ENCODE assay signal across 17 cellular contexts in genomic region chr1:236800623-236801022, GRCh38. TPM values are rescaled to one million over a fixed set of nuclear protein-coding genes. Genes with fewer than 3 reads are reported as not detected.
DNase-seq lines count a peak whose midpoint lies in the region; ATAC-seq, FAIRE-seq and TF ChIP-seq lines count a peak whose summit lies in the region.
"Had no signal": no experiment of that assay in that cellular context is flagged by ENCODE, and none has a peak within 500 bp of the region (broad histone marks: within the 10 kb centered on the region; RNA-seq: fewer than 3 reads in every experiment).

No MANE protein-coding gene starts in this region.

- DNase-seq in activated CD8-positive, alpha-beta T cell treated with anti-CD3 and anti-CD28 coated beads for 36 hours: no peak
- no peak for DNase-seq in activated CD8-positive, alpha-beta T cell treated with anti-CD3 and anti-CD28 coated beads, Interleukin-2, amount 10 ng/mL, durations not matched to agents 7 days and 5 days
- DNase-seq in astrocyte (ENCODE audit: low read depth) (no peak), smooth muscle cell (lab: John Stamatoyannopoulos, UW; ENCODE audit: unreplicated experiment) (no peak), esophagus squamous epithelium (lab: John Stamatoyannopoulos, UW) (no peak), left cardiac atrium (no peak)
- DNase-seq: AML-193, DMS79, HFFc6, KBM-7, NCI-H1092 treated with DMSO at 0.1 percent for 48 hours, NCI-H1694 treated with DMSO at 0.1 percent for 48 hours, NCI-H345, NCI-H526 treated with DMSO at 0.1 percent for 48 hours had no signal

- H3K27me3 Mint-ChIP-seq in activated CD8-positive, alpha-beta T cell treated with anti-CD3 and anti-CD28 coated beads for 36 hours: no peaks in the 10 kb centered on the region
- no peaks in the 10 kb centered on the region for H3K27me3 Mint-ChIP-seq in activated CD8-positive, alpha-beta T cell treated with anti-CD3 and anti-CD28 coated beads, Interleukin-2, amount 10 ng/mL, durations not matched to agents 7 days and 5 days (ENCODE audit: low read depth)
- no peaks in the 10 kb centered on the region for H3K27me3 Mint-ChIP-seq in astrocyte (ENCODE audit: low read depth, unreplicated experiment)

- ATAC-seq in activated CD8-positive, alpha-beta T cell treated with anti-CD3 and anti-CD28 coated beads for 36 hours: no peak
- no peak for ATAC-seq in activated CD8-positive, alpha-beta T cell treated with anti-CD3 and anti-CD28 coated beads, Interleukin-2, amount 10 ng/mL, durations not matched to agents 7 days and 5 days
- no peak for ATAC-seq in left cardiac atrium

- H3K27me3 ChIP-seq in astrocyte (ENCODE audit: insufficient read depth, low read length) (no peaks in the 10 kb centered on the region), smooth muscle cell (ENCODE audit: low read depth) (no peaks in the 10 kb centered on the region), esophagus squamous epithelium (no peaks in the 10 kb centered on the region)

- POLR2A ChIA-PET in activated CD8-positive, alpha-beta T cell treated with anti-CD3 and anti-CD28 coated beads for 36 hours (lab: Charles Lee): interaction anchor here (0.6 kb wide), 1 partner anchor 742 kb away, joined by 3 read pairs; no protein-coding TSS in a partner anchor
- POLR2A ChIA-PET in activated CD8-positive, alpha-beta T cell treated with anti-CD3 and anti-CD28 coated beads, Interleukin-2, amount 10 ng/mL, durations not matched to agents 7 days and 5 days (lab: Charles Lee): no interaction called here
- POLR2A ChIA-PET in HEK293 (lab: Yijun Ruan, JAX): interaction anchor here (0.9 to 1.1 kb wide), 3 partner anchors 14 to 241 kb away, joined by 3 to 4 read pairs (median 3); partner anchors contain the start of genes HEATR1 and RYR2

- H3K36me3 Mint-ChIP-seq in activated CD8-positive, alpha-beta T cell treated with anti-CD3 and anti-CD28 coated beads for 36 hours (ENCODE audit: low read depth): peaks cover 56% of the 10 kb centered on the region
- H3K36me3 Mint-ChIP-seq in activated CD8-positive, alpha-beta T cell treated with anti-CD3 and anti-CD28 coated beads, Interleukin-2, amount 10 ng/mL, durations not matched to agents 7 days and 5 days (ENCODE audit: low read depth): peaks cover 39% of the 10 kb centered on the region
- H3K36me3 Mint-ChIP-seq in astrocyte (ENCODE audit: low read depth, unreplicated experiment): peaks cover 1% of the 10 kb centered on the region

- no peaks in the 10 kb centered on the region for H3K9me3 Mint-ChIP-seq in activated CD8-positive, alpha-beta T cell treated with anti-CD3 and anti-CD28 coated beads for 36 hours
- no peaks in the 10 kb centered on the region for H3K9me3 Mint-ChIP-seq in activated CD8-positive, alpha-beta T cell treated with anti-CD3 and anti-CD28 coated beads, Interleukin-2, amount 10 ng/mL, durations not matched to agents 7 days and 5 days (ENCODE audit: insufficient read depth)
- H3K9me3 Mint-ChIP-seq in astrocyte (ENCODE audit: unreplicated experiment): no peaks in the 10 kb centered on the region
- H3K9me3 Mint-ChIP-seq: HFFc6 had no signal

- H3K36me3 ChIP-seq in HEK293 (ENCODE audit: control insufficient read depth in 2 of 2, insufficient read depth in 1 of 2, low read length in 2 of 2) (peaks cover 11 to 20% of the 10 kb centered on the region in 2 experiments), astrocyte (ENCODE audit: insufficient read depth, low read length) (no peaks in the 10 kb centered on the region), smooth muscle cell (ENCODE audit: low read depth) (no peaks in the 10 kb centered on the region), esophagus squamous epithelium (peaks cover 0 to 19% (median 0%) of the 10 kb centered on the region in 3 donors)

- CTCF ChIA-PET in activated CD8-positive, alpha-beta T cell treated with anti-CD3 and anti-CD28 coated beads for 36 hours (lab: Charles Lee): interaction anchor here (1.8 to 2.1 kb wide), 2 partner anchors 9 to 41 kb away, joined by 7 read pairs; no protein-coding TSS in a partner anchor
- CTCF ChIA-PET in activated CD8-positive, alpha-beta T cell treated with anti-CD3 and anti-CD28 coated beads, Interleukin-2, amount 10 ng/mL, durations not matched to agents 7 days and 5 days (lab: Charles Lee): interaction anchor here (1.2 to 1.8 kb wide), 4 partner anchors 11 to 69 kb away, joined by 3 to 12 read pairs (median 6); no protein-coding TSS in a partner anchor
- CTCF ChIA-PET in HEK293 (lab: Yijun Ruan, JAX): interaction anchor here (0.6 to 1.6 kb wide), 3 partner anchors 41 to 570 kb away, joined by 3 to 4 read pairs (median 4); no protein-coding TSS in a partner anchor

- H3K4me3 ChIP-seq in HEK293 (ENCODE audit: low read depth, low read length): no peak overlapping the region
- no peak overlapping the region for H3K4me3 ChIP-seq in astrocyte (ENCODE audit: insufficient read depth, low read depth, low read length)
- no peak overlapping the region for H3K4me3 ChIP-seq in smooth muscle cell
- no peak overlapping the region for H3K4me3 ChIP-seq in esophagus squamous epithelium

- no peak overlapping the region for H3K4me2 ChIP-seq in astrocyte (ENCODE audit: low read length)
- no peak overlapping the region for H3K4me2 ChIP-seq in smooth muscle cell

- H3K4me1 Mint-ChIP-seq in activated CD8-positive, alpha-beta T cell treated with anti-CD3 and anti-CD28 coated beads for 36 hours (ENCODE audit: low read depth): peaks cover 63% of the 10 kb centered on the region
- H3K4me1 Mint-ChIP-seq in activated CD8-positive, alpha-beta T cell treated with anti-CD3 and anti-CD28 coated beads, Interleukin-2, amount 10 ng/mL, durations not matched to agents 7 days and 5 days (ENCODE audit: low read depth): peaks cover 37% of the 10 kb centered on the region
- H3K4me1 Mint-ChIP-seq in astrocyte (ENCODE audit: low read depth, unreplicated experiment): peaks cover 6% of the 10 kb centered on the region

- H3K9me3 ChIP-seq in HEK293 (ENCODE audit: control insufficient read depth, insufficient read depth, low read depth, low read length): no peaks in the 10 kb centered on the region
- H3K9me3 ChIP-seq in astrocyte (ENCODE audit: insufficient read depth, low read depth, low read length): no peaks in the 10 kb centered on the region
- H3K9me3 ChIP-seq in smooth muscle cell (replicated peaks; ENCODE audit: low read depth): no peaks in the 10 kb centered on the region
- no peaks in the 10 kb centered on the region for H3K9me3 ChIP-seq in esophagus squamous epithelium

- no peak overlapping the region for H3K4me3 Mint-ChIP-seq in activated CD8-positive, alpha-beta T cell treated with anti-CD3 and anti-CD28 coated beads for 36 hours
- no peak overlapping the region for H3K4me3 Mint-ChIP-seq in activated CD8-positive, alpha-beta T cell treated with anti-CD3 and anti-CD28 coated beads, Interleukin-2, amount 10 ng/mL, durations not matched to agents 7 days and 5 days
- H3K4me3 Mint-ChIP-seq in astrocyte (ENCODE audit: unreplicated experiment): no peak overlapping the region
- H3K4me3 Mint-ChIP-seq: HFFc6 had no signal

- intact Hi-C loops in activated CD8-positive, alpha-beta T cell treated with anti-CD3 and anti-CD28 coated beads for 36 hours (cut with micrococcal nuclease): no loop called here
- intact Hi-C loops in esophagus squamous epithelium (cut with DNase I) (no loop called here), left cardiac atrium (cut with DNase I) (no loop called here)

- H3K27ac ChIP-seq in HEK293 (ENCODE audit: extremely low read depth, low read depth, low read length) (no peak overlapping the region), astrocyte (ENCODE audit: low read depth, low read length) (no peak overlapping the region), smooth muscle cell (ENCODE audit: low read depth) (peak overlapping the region; percentile 39), esophagus squamous epithelium (peak overlapping the region in 1 of 4 donors; percentile 15)

- no peak for TF ChIP-seq POLR2A in esophagus squamous epithelium (IDR thresholded peaks at IDR 0.05)

- peaks cover 6% of the 10 kb centered on the region; the same call in 1 of the 2 replicates for H3K4me1 ChIP-seq in HEK293 (ENCODE audit: control insufficient read depth, insufficient read depth, low read length)
- peaks cover 3% of the 10 kb centered on the region for H3K4me1 ChIP-seq in astrocyte (ENCODE audit: insufficient read depth, low read length)
- peaks cover 10% of the 10 kb centered on the region for H3K4me1 ChIP-seq in smooth muscle cell (ENCODE audit: low read depth)
- H3K4me1 ChIP-seq in esophagus squamous epithelium: peaks cover 0 to 50% (median 17%) of the 10 kb centered on the region in 3 donors

- FAIRE-seq in astrocyte (lab: Jason Lieb, UNC): peak; percentile 17
- FAIRE-seq: GM12892, H1 had no signal

- H3K9ac ChIP-seq in astrocyte (ENCODE audit: low read length) (no peak overlapping the region), smooth muscle cell (ENCODE audit: low read depth) (no peak overlapping the region)

- peak overlapping the region; percentile 88 for H3K27ac Mint-ChIP-seq in activated CD8-positive, alpha-beta T cell treated with anti-CD3 and anti-CD28 coated beads for 36 hours
- no peak overlapping the region for H3K27ac Mint-ChIP-seq in activated CD8-positive, alpha-beta T cell treated with anti-CD3 and anti-CD28 coated beads, Interleukin-2, amount 10 ng/mL, durations not matched to agents 7 days and 5 days
- H3K27ac Mint-ChIP-seq in astrocyte (ENCODE audit: unreplicated experiment): peak overlapping the region; percentile 56
- H3K27ac Mint-ChIP-seq: HFFc6 had no signal

- peaks cover 79% of the 10 kb centered on the region for H3K79me2 ChIP-seq in astrocyte (ENCODE audit: insufficient read depth, low read length)
- H3K79me2 ChIP-seq in smooth muscle cell (ENCODE audit: low read depth): peaks cover 56% of the 10 kb centered on the region

- no peak for TF ChIP-seq CTCF in activated CD8-positive, alpha-beta T cell treated with anti-CD3 and anti-CD28 coated beads for 36 hours (IDR thresholded peaks at IDR 0.05)
- TF ChIP-seq CTCF in HEK293 (tag by site-specific recombination; IDR thresholded peaks at IDR 0.05) (no peak), astrocyte (IDR thresholded peaks at IDR 0.05; ENCODE audit: insufficient read depth, low read depth, low read length) (no peak), smooth muscle cell (IDR thresholded peaks at IDR 0.05; ENCODE audit: borderline replicate concordance, insufficient read depth, poor library complexity, severe bottlenecking) (no peak), esophagus squamous epithelium (IDR thresholded peaks at IDR 0.05) (no peak)

- H4K20me1 ChIP-seq in astrocyte (ENCODE audit: insufficient read depth, low read length) (peaks cover 19% of the 10 kb centered on the region), smooth muscle cell (ENCODE audit: low read depth) (peaks cover 49% of the 10 kb centered on the region)

- H2AFZ ChIP-seq in astrocyte (ENCODE audit: low read depth, low read length) (no peak overlapping the region), smooth muscle cell (ENCODE audit: low read depth) (no peak overlapping the region)

- no peaks in the 10 kb centered on the region for H3F3A ChIP-seq in smooth muscle cell (ENCODE audit: low read depth)

RNA-seq across cellular contexts. Expression of gene MTR, which starts 5.5 kb away (rescaled TPM):
- 10 to 100 TPM; 72.4 to 72.7 TPM for total RNA-seq in activated CD8-positive, alpha-beta T cell treated with anti-CD3 and anti-CD28 coated beads for 36 hours
- total RNA-seq in activated CD8-positive, alpha-beta T cell treated with anti-CD3 and anti-CD28 coated beads, Interleukin-2, amount 10 ng/mL, durations not matched to agents 7 days and 5 days: 10 to 100 TPM; 41.7 to 44.7 TPM
- total RNA-seq in astrocyte (35.8 and 38.7 TPM in 2 replicates), smooth muscle cell (18.3 and 25.2 TPM in 2 replicates), esophagus squamous epithelium (10 to 100 TPM in 2 of 4 donors, 1 to 10 TPM in 2; 5.8 to 21.6 (median 9.1) TPM), left cardiac atrium (10 to 100 TPM; 33.4 to 44.7 TPM)
- polyA plus RNA-seq in smooth muscle cell: 10.7 and 12.0 TPM in 2 replicates
